ENCODE assay signal across 14 cellular contexts in the genomic region with DNA sequence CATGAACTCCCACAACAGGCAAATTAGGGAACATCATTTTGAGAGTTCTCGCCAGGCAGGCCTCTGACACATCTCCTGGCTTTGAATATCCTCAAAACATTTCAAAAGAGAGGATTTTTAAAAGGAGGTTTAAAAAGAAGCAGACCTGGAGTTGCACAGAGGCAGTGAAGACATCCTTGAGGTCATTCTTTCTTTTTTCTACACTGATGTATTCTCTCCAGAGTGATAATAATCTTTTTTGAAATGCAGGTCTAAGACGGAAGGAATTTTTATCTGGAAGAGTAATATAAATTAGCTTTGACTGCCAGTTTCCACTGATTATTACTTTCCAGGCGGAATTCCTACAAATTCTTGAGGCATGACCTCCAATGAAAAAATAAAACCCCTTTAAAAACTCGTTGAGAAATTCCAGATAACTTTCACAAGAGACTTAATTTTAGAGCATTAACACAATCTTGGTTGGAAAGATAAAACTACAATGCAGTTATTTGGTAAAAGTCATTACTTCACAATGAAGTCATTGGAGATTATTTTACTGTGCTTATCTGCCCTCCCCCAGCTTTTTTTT.
DNase-seq lines count a peak whose midpoint lies in the region; TF ChIP-seq lines count a peak whose summit lies in the region.
"Had no signal": no experiment of that assay in that cellular context is flagged by ENCODE, and none has a peak within 500 bp of the region (broad histone marks: within the 10 kb centered on the region; RNA-seq: fewer than 3 reads in every experiment).

No MANE protein-coding gene starts in this region.

- intact Hi-C loops in vagina (cut with DNase I) = no loop called here

- peaks cover 24% of the 10 kb centered on the region for H3K4me1 ChIP-seq in mesodermal cell (ENCODE audit: control insufficient read depth, insufficient read depth, low read length, poor library complexity, severe bottlenecking)
- peaks cover 8% of the 10 kb centered on the region for H3K4me1 ChIP-seq in vagina

- H3K4me3 ChIP-seq in mesodermal cell (ENCODE audit: extremely low read depth, insufficient read depth, low read length, poor library complexity, severe bottlenecking) = no peak overlapping the region
- H3K4me3 ChIP-seq in vagina = no peak overlapping the region
- H3K4me3 ChIP-seq: gastrocnemius medialis had no signal

- H3K36me3 ChIP-seq in mesodermal cell (ENCODE audit: control insufficient read depth, insufficient read depth, low read length) (no peaks in the 10 kb centered on the region), vagina (no peaks in the 10 kb centered on the region)

- no peaks in the 10 kb centered on the region for H3K27me3 ChIP-seq in vagina
- H3K27me3 ChIP-seq: gastrocnemius medialis had no signal

- H3K27ac ChIP-seq in mesodermal cell (ENCODE audit: low read depth, low read length, severe bottlenecking) (peak overlapping the region; percentile 91), vagina (peak overlapping the region; percentile 18)
- H3K27ac ChIP-seq: gastrocnemius medialis had no signal

- no peaks in the 10 kb centered on the region for H3K9me3 ChIP-seq in mesodermal cell (ENCODE audit: control insufficient read depth, low read length)
- H3K9me3 ChIP-seq in vagina = no peaks in the 10 kb centered on the region
- H3K9me3 ChIP-seq: gastrocnemius medialis had no signal

- TF ChIP-seq CTCF in vagina (IDR thresholded peaks at IDR 0.05) (no peak), GM10266 (IDR thresholded peaks at IDR 0.05; ENCODE audit: control insufficient read depth, insufficient read depth, low read depth, missing control alignments) (no peak)

- no CpG with 5 or more reads among the region's 4 CpGs for WGBS in mesodermal cell (ENCODE audit: insufficient coverage in 2 of 2), 2 experiments

- no peak for TF ChIP-seq POLR2A in vagina (IDR thresholded peaks at IDR 0.05)

- peak; percentile 82 for DNase-seq in NCI-H226
- peak; percentile 10 for DNase-seq in fibroblast of peridontal ligament (ENCODE audit: extremely low read depth)
- DNase-seq in vagina (ENCODE audit: extremely low spot score in 2 of 2) = no peak
- DNase-seq in GM10266 (ENCODE audit: extremely low spot score) = no peak
- DNase-seq in NCI-H345 treated with DMSO at 0.1 percent for 48 hours (lab: John Stamatoyannopoulos, UW; ENCODE audit: unreplicated experiment) = no peak
- no peak for DNase-seq in effector CD4-positive, alpha-beta T cell
- DNase-seq in stimulated activated CD4-positive, alpha-beta T cell treated with anti-CD3 and anti-CD28 coated beads, Interleukin-2, amount 100 ng/mL, for 24 hours = no peak
- DNase-seq: activated CD4-positive, CD25-positive, alpha-beta regulatory T cell; activated naive CD8-positive, alpha-beta T cell treated with anti-CD3 and anti-CD28 coated beads for 36 hours; gastrocnemius medialis; NCI-H446; substantia nigra; SW 1271 had no signal

Comparison
In these comparisons a context has a peak if more than half of its experiments do, and no peak if none do; other contexts are left out.
1. DNase-seq: peak in NCI-H226 (single experiment) and fibroblast of peridontal ligament (single experiment); none in vagina (0 of 2), GM10266 (single experiment), NCI-H345 treated with DMSO at 0.1 percent for 48 hours (single experiment), effector CD4-positive, alpha-beta T cell (single experiment) and stimulated activated CD4-positive, alpha-beta T cell treated with anti-CD3 and anti-CD28 coated beads, Interleukin-2, amount 100 ng/mL, for 24 hours (0 of 2).